In the genomic region with DNA sequence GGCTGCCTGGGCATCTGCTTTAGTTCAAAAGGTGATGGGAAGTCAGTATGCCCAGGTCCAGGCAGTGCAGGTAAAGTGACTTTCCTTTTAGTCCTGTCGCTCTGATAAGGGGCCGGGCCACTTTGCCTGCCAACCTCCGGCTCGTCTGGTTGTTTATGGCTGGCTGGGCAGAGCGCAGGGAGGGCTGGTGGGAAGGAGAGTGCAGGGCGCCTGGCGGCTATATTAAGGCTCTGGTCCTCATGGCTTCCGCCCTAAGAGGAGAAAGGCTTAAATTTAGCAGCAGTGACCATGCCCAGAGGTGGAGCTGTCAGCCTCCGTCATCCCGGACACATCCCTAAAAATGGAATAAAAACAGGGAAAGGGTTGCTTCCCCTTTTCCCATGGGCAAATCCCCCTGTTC, we compare ENCODE assay signal across 16 cellular contexts. TPM values are rescaled to one million over a fixed set of nuclear protein-coding genes. Genes with fewer than 3 reads are reported as not detected.
"Had no signal": no experiment of that assay in that cellular context is flagged by ENCODE, and none has a peak within 500 bp of the region (broad histone marks: within the 10 kb centered on the region; RNA-seq: fewer than 3 reads in every experiment).

No MANE protein-coding gene starts in this region.

- H3K4me3 ChIP-seq: ascending aorta, esophagus muscularis mucosa, left lung, skin epidermis, tibial nerve had no signal

- DNase-seq: activated CD4-positive, alpha-beta T cell treated with anti-CD3 and anti-CD28 coated beads for 4 hours; activated CD8-positive, alpha-beta memory T cell treated with anti-CD3 and anti-CD28 coated beads, Interleukin-2, amount 50 U/mL, for 4 hours; activated CD8-positive, alpha-beta T cell treated with anti-CD3 and anti-CD28 coated beads for 36 hours; activated T-cell treated with anti-CD3 and anti-CD28 coated beads, Interleukin-2, amount 50 U/mL, for 72 hours; left lung; mesenchymal stem cell; T-cell; WERI-Rb-1 had no signal

- H3K9me3 ChIP-seq: ascending aorta, esophagus muscularis mucosa, left lung, tibial nerve had no signal

- ATAC-seq: activated CD8-positive, alpha-beta T cell treated with anti-CD3 and anti-CD28 coated beads for 36 hours; activated T-cell treated with anti-CD3 and anti-CD28 coated beads, Interleukin-2, amount 50 U/mL, for 72 hours; left lung; T-cell had no signal

- H3K36me3 ChIP-seq: ascending aorta, esophagus muscularis mucosa, left lung, tibial nerve, WERI-Rb-1 had no signal

- H3K27me3 ChIP-seq: ascending aorta had no signal

- H3K4me1 ChIP-seq: ascending aorta, left lung, tibial nerve had no signal

- H3K27ac ChIP-seq: ascending aorta, esophagus muscularis mucosa, left lung, skin epidermis, tibial nerve, WERI-Rb-1 had no signal

RNA-seq across cellular contexts. Expression of gene GATA5, which starts 14.6 kb away (rescaled TPM):
- total RNA-seq: activated CD8-positive, alpha-beta T cell treated with anti-CD3 and anti-CD28 coated beads for 36 hours; activated T-cell treated with anti-CD3 and anti-CD28 coated beads, Interleukin-2, amount 50 U/mL, for 72 hours; ascending aorta; bronchial epithelial cell; fibroblast of villous mesenchyme; osteocyte; T-cell had no signal
- polyA plus RNA-seq: neural cell had no signal

RNA-seq across cellular contexts. Expression of gene RBBP8NL, which starts 33.8 kb away (rescaled TPM):
- total RNA-seq: activated CD8-positive, alpha-beta T cell treated with anti-CD3 and anti-CD28 coated beads for 36 hours; activated T-cell treated with anti-CD3 and anti-CD28 coated beads, Interleukin-2, amount 50 U/mL, for 72 hours; ascending aorta; esophagus muscularis mucosa; fibroblast of villous mesenchyme; osteocyte; T-cell; tibial nerve had no signal
- polyA plus RNA-seq: neural cell had no signal
